In genomic region chr2:154097823-154098398, GRCh38 we compare ENCODE assay signal across 21 cellular contexts.
A peak's percentile ranks its signal among the peaks of the same experiment; 100 is the strongest.
DNase-seq lines count a peak whose midpoint lies in the region; ATAC-seq, FAIRE-seq and TF ChIP-seq lines count a peak whose summit lies in the region.
"Had no signal": no experiment of that assay in that cellular context is flagged by ENCODE, and none has a peak within 500 bp of the region (broad histone marks: within the 10 kb centered on the region; RNA-seq: fewer than 3 reads in every experiment).

No MANE protein-coding gene starts in this region.

- no peak for ATAC-seq in foreskin keratinocyte
- no peak for ATAC-seq in HG02571 (IDR thresholded peaks at IDR 0.05; ENCODE audit: unreplicated experiment)

- H3K27me3 ChIP-seq in bronchial epithelial cell (ENCODE audit: control insufficient read depth, insufficient read depth, low read length) (no peaks in the 10 kb centered on the region), foreskin keratinocyte (no peaks in the 10 kb centered on the region)
- H3K27me3 ChIP-seq: BE2C had no signal

- DNase-seq in NCI-H460 (ENCODE audit: extremely low read depth, low read depth) = peak; percentile 1
- peak; percentile 47 for DNase-seq in bronchial epithelial cell (ENCODE audit: low read depth)
- peak; percentile 18 to 57 for DNase-seq in foreskin keratinocyte
- DNase-seq in activated naive CD4-positive, alpha-beta T cell treated with anti-CD3 and anti-CD28 coated beads, Interleukin-2, amount 50 U/mL, for 16 hours = no peak
- no peak for DNase-seq in activated CD4-positive, alpha-beta T cell treated with anti-CD3 and anti-CD28 coated beads for 4 hours
- no peak for DNase-seq in activated CD4-positive, alpha-beta memory T cell treated with anti-CD3 and anti-CD28 coated beads for 36 hours
- DNase-seq: BE2C; CD4-positive, alpha-beta memory T cell; DMS153; DMS79 treated with DMSO at 0.1 percent for 48 hours; EL; GDM1; HCEC 1CT; HFFc6 had no signal

- H3K4me3 Mint-ChIP-seq in activated CD4-positive, alpha-beta memory T cell treated with anti-CD3 and anti-CD28 coated beads for 36 hours = no peak overlapping the region
- H3K4me3 Mint-ChIP-seq: CD4-positive, alpha-beta memory T cell; HFFc6 had no signal

- no peaks in the 10 kb centered on the region for H3K4me1 Mint-ChIP-seq in activated CD4-positive, alpha-beta memory T cell treated with anti-CD3 and anti-CD28 coated beads for 36 hours (ENCODE audit: low read depth)
- H3K4me1 Mint-ChIP-seq: CD4-positive, alpha-beta memory T cell had no signal

- H3K9me3 Mint-ChIP-seq in activated CD4-positive, alpha-beta memory T cell treated with anti-CD3 and anti-CD28 coated beads for 36 hours = peaks cover 11% of the 10 kb centered on the region

- no peak for TF ChIP-seq CTCF in bronchial epithelial cell (IDR thresholded peaks at IDR 0.05; ENCODE audit: insufficient read depth, low read length, severe bottlenecking)
- no peak for TF ChIP-seq CTCF in foreskin keratinocyte (conservative IDR thresholded peaks at IDR 0.05)

- H3K27me3 Mint-ChIP-seq in activated CD4-positive, alpha-beta memory T cell treated with anti-CD3 and anti-CD28 coated beads for 36 hours = no peaks in the 10 kb centered on the region
- H3K27me3 Mint-ChIP-seq: CD4-positive, alpha-beta memory T cell had no signal

- no peaks in the 10 kb centered on the region for H3K36me3 Mint-ChIP-seq in activated CD4-positive, alpha-beta memory T cell treated with anti-CD3 and anti-CD28 coated beads for 36 hours
- H3K36me3 Mint-ChIP-seq: CD4-positive, alpha-beta memory T cell had no signal

- H3K4me1 ChIP-seq in foreskin keratinocyte = no peaks in the 10 kb centered on the region
- H3K4me1 ChIP-seq: A549, BE2C had no signal

- H3K27ac ChIP-seq in foreskin keratinocyte = no peak overlapping the region
- H3K27ac ChIP-seq: A549, C4-2B, HL-60 had no signal

- H3K27ac Mint-ChIP-seq in activated CD4-positive, alpha-beta memory T cell treated with anti-CD3 and anti-CD28 coated beads for 36 hours = no peak overlapping the region
- H3K27ac Mint-ChIP-seq: CD4-positive, alpha-beta memory T cell; HFFc6 had no signal

- no peak overlapping the region for H3K4me3 ChIP-seq in bronchial epithelial cell (ENCODE audit: low read depth, low read length)
- H3K4me3 ChIP-seq: A549 had no signal

- no peaks in the 10 kb centered on the region for H3K36me3 ChIP-seq in bronchial epithelial cell (ENCODE audit: control insufficient read depth, insufficient read depth, low read length)
- H3K36me3 ChIP-seq: BE2C had no signal

- POLR2A ChIA-PET in activated CD4-positive, alpha-beta memory T cell treated with anti-CD3 and anti-CD28 coated beads for 36 hours (lab: Charles Lee) = no interaction called here

- CTCF ChIA-PET in activated CD4-positive, alpha-beta memory T cell treated with anti-CD3 and anti-CD28 coated beads for 36 hours (lab: Charles Lee) = no interaction called here

- intact Hi-C loops in activated CD4-positive, alpha-beta memory T cell treated with anti-CD3 and anti-CD28 coated beads for 36 hours (cut with micrococcal nuclease) = no loop called here

- FAIRE-seq in bronchial epithelial cell (lab: Jason Lieb, UNC) = no peak
- FAIRE-seq: A549, D721Med, GM12892, GM19239 had no signal

Comparison
In these comparisons a context has a peak if more than half of its experiments do, and no peak if none do; other contexts are left out.
1. DNase-seq: peak in NCI-H460 (single experiment), bronchial epithelial cell (single experiment) and foreskin keratinocyte (2 of 2); none in activated naive CD4-positive, alpha-beta T cell treated with anti-CD3 and anti-CD28 coated beads, Interleukin-2, amount 50 U/mL, for 16 hours (single experiment), activated CD4-positive, alpha-beta T cell treated with anti-CD3 and anti-CD28 coated beads for 4 hours (0 of 2) and activated CD4-positive, alpha-beta memory T cell treated with anti-CD3 and anti-CD28 coated beads for 36 hours (single experiment).